In the genomic region with DNA sequence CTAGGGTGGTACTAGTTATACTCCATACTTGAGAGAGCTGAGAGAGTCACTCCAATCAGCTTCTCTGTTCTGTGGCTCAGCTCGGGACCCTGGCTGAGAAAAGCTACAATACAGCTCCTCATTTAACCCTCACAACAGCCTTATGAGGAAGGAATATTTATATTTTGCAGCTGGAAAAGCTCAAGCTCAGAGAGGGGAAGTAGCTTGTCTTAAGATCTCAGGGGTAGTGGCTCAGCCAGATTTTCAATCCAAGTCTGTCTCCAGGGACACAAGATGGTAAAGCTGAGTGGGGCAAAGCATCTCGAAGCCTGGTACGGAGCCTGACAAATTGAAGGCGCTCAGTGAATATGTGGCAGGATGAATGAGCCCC, we compare ENCODE assay signal across 17 cellular contexts. TPM values are rescaled to one million over a fixed set of nuclear protein-coding genes. Genes with fewer than 3 reads are reported as not detected.
DNase-seq lines count a peak whose midpoint lies in the region; ATAC-seq, FAIRE-seq and TF ChIP-seq lines count a peak whose summit lies in the region.
"Had no signal": no experiment of that assay in that cellular context is flagged by ENCODE, and none has a peak within 500 bp of the region (broad histone marks: within the 10 kb centered on the region; RNA-seq: fewer than 3 reads in every experiment).

No MANE protein-coding gene starts in this region.

- peak overlapping the region; percentile 84 for H3K27ac Mint-ChIP-seq in activated CD8-positive, alpha-beta T cell treated with anti-CD3 and anti-CD28 coated beads for 36 hours
- H3K27ac Mint-ChIP-seq in naive thymus-derived CD8-positive, alpha-beta T cell: peak overlapping the region in 8 of 10 donors; percentile 24 to 89 (median 72)

- no peaks in the 10 kb centered on the region for H3K9me3 Mint-ChIP-seq in activated CD8-positive, alpha-beta T cell treated with anti-CD3 and anti-CD28 coated beads for 36 hours
- no peaks in the 10 kb centered on the region for H3K9me3 Mint-ChIP-seq in naive thymus-derived CD8-positive, alpha-beta T cell

- peak overlapping the region; percentile 91 for H3K4me2 ChIP-seq in BLaER1

- peak overlapping the region; percentile 68 for H3K27ac ChIP-seq in BLaER1
- H3K27ac ChIP-seq: gastroesophageal sphincter had no signal

- DNase-seq in GM19239 (ENCODE audit: insufficient read length, low spot score) (no peak), NCI-H1930 (lab: John Stamatoyannopoulos, UW) (no peak), NCI-H1105 (lab: John Stamatoyannopoulos, UW) (no peak), T1000 (lab: John Stamatoyannopoulos, UW) (no peak)
- no peak for DNase-seq in activated CD8-positive, alpha-beta T cell treated with anti-CD3 and anti-CD28 coated beads for 36 hours
- no peak for DNase-seq in naive thymus-derived CD8-positive, alpha-beta T cell
- DNase-seq: BE2C; NCI-H2081; SHP77 treated with DMSO at 0.1 percent for 48 hours; stimulated activated CD4-positive, alpha-beta T cell treated with anti-CD3 and anti-CD28 coated beads, Interleukin-4, amount 100 ng/mL, for 1 hour; stimulated activated naive CD4-positive, alpha-beta T cell had no signal

- no peak for TF ChIP-seq CTCF in activated CD8-positive, alpha-beta T cell treated with anti-CD3 and anti-CD28 coated beads for 36 hours (IDR thresholded peaks at IDR 0.05)

- H3K4me3 ChIP-seq in BLaER1: no peak overlapping the region
- H3K4me3 ChIP-seq: gastroesophageal sphincter, K562 had no signal

- H3K9ac ChIP-seq in BLaER1: peak overlapping the region; percentile 28; the same call in 1 of the 2 replicates

- peaks cover 72% of the 10 kb centered on the region for H3K4me1 ChIP-seq in BLaER1

- no peaks in the 10 kb centered on the region for H3K27me3 Mint-ChIP-seq in activated CD8-positive, alpha-beta T cell treated with anti-CD3 and anti-CD28 coated beads for 36 hours
- H3K27me3 Mint-ChIP-seq in naive thymus-derived CD8-positive, alpha-beta T cell: no peaks in the 10 kb centered on the region

- CTCF ChIA-PET in activated CD8-positive, alpha-beta T cell treated with anti-CD3 and anti-CD28 coated beads for 36 hours (lab: Charles Lee): interaction anchor here (0.9 to 1.7 kb wide), 13 partner anchors 9 to 227 kb away, joined by 3 to 11 read pairs (median 3); partner anchors contain the start of gene ULK3

- peak; percentile 34 for ATAC-seq in activated CD8-positive, alpha-beta T cell treated with anti-CD3 and anti-CD28 coated beads for 36 hours
- ATAC-seq in naive thymus-derived CD8-positive, alpha-beta T cell: no peak
- ATAC-seq in GM19035 (IDR thresholded peaks at IDR 0.05; ENCODE audit: unreplicated experiment): no peak
- ATAC-seq: gastroesophageal sphincter had no signal

- H3K36me3 Mint-ChIP-seq in activated CD8-positive, alpha-beta T cell treated with anti-CD3 and anti-CD28 coated beads for 36 hours (ENCODE audit: low read depth): peaks cover 6% of the 10 kb centered on the region
- peaks cover 0 to 19% (median 0%) of the 10 kb centered on the region in 3 donors for H3K36me3 Mint-ChIP-seq in naive thymus-derived CD8-positive, alpha-beta T cell

- peak; percentile 42 for FAIRE-seq in GM19239 (lab: Jason Lieb, UNC)
- FAIRE-seq: bronchial epithelial cell, islet of Langerhans, K562 had no signal

- H3K4me1 Mint-ChIP-seq in activated CD8-positive, alpha-beta T cell treated with anti-CD3 and anti-CD28 coated beads for 36 hours (ENCODE audit: low read depth): peaks cover 32% of the 10 kb centered on the region
- peaks cover 18 to 55% (median 45%) of the 10 kb centered on the region in 4 donors for H3K4me1 Mint-ChIP-seq in naive thymus-derived CD8-positive, alpha-beta T cell

- H3K9me3 ChIP-seq in BLaER1: no peaks in the 10 kb centered on the region
- H3K9me3 ChIP-seq: BE2C, gastroesophageal sphincter had no signal

- POLR2A ChIA-PET in activated CD8-positive, alpha-beta T cell treated with anti-CD3 and anti-CD28 coated beads for 36 hours (lab: Charles Lee): interaction anchor here (1.2 to 1.9 kb wide), 5 partner anchors 11 to 80 kb away, joined by 3 to 9 read pairs (median 4); partner anchors contain the start of genes COX5A, MPI and SCAMP2
- POLR2A ChIA-PET in naive thymus-derived CD8-positive, alpha-beta T cell (lab: Charles Lee): interaction anchor here (0.7 to 1.9 kb wide), 6 partner anchors 9 to 243 kb away, joined by 3 to 8 read pairs (median 4); partner anchors contain the start of genes CLK3, FAM219B and SCAMP2

- no peaks in the 10 kb centered on the region for H3K27me3 ChIP-seq in BLaER1
- H3K27me3 ChIP-seq: BE2C, gastroesophageal sphincter had no signal

- peaks cover 98% of the 10 kb centered on the region for H4K20me1 ChIP-seq in BLaER1

- H3K36me3 ChIP-seq in BLaER1: peaks cover 5% of the 10 kb centered on the region

- intact Hi-C loops in activated CD8-positive, alpha-beta T cell treated with anti-CD3 and anti-CD28 coated beads for 36 hours (cut with micrococcal nuclease): no loop called here

- no peak overlapping the region for H3K4me3 Mint-ChIP-seq in activated CD8-positive, alpha-beta T cell treated with anti-CD3 and anti-CD28 coated beads for 36 hours
- peak overlapping the region in 6 of 10 donors; percentile 12 to 40 (median 26) for H3K4me3 Mint-ChIP-seq in naive thymus-derived CD8-positive, alpha-beta T cell

RNA-seq across cellular contexts. Expression of gene SCAMP2, which starts 14.8 kb away (rescaled TPM):
- 10 to 100 TPM; 57.8 to 58.9 TPM for total RNA-seq in activated CD8-positive, alpha-beta T cell treated with anti-CD3 and anti-CD28 coated beads for 36 hours
- total RNA-seq in naive thymus-derived CD8-positive, alpha-beta T cell: 100 to 1,000 TPM; 113 to 117 TPM
- 100 to 1,000 TPM; 109 to 121 (median 119) TPM for polyA plus RNA-seq in naive thymus-derived CD8-positive, alpha-beta T cell

RNA-seq across cellular contexts. Expression of gene ULK3, which starts 15.4 kb away (rescaled TPM):
- total RNA-seq in activated CD8-positive, alpha-beta T cell treated with anti-CD3 and anti-CD28 coated beads for 36 hours: 10 to 100 TPM; 45.9 to 49.3 TPM
- 10 to 100 TPM; 82.8 to 83.6 TPM for total RNA-seq in naive thymus-derived CD8-positive, alpha-beta T cell
- 10 to 100 TPM; 16.3 to 32.2 (median 16.6) TPM for polyA plus RNA-seq in naive thymus-derived CD8-positive, alpha-beta T cell

RNA-seq across cellular contexts. Expression of gene MPI, which starts 31.5 kb away (rescaled TPM):
- total RNA-seq in activated CD8-positive, alpha-beta T cell treated with anti-CD3 and anti-CD28 coated beads for 36 hours: 10 to 100 TPM; 67.1 to 74.3 TPM
- total RNA-seq in naive thymus-derived CD8-positive, alpha-beta T cell: 10 to 100 TPM; 74.3 to 77.4 TPM
- polyA plus RNA-seq in naive thymus-derived CD8-positive, alpha-beta T cell: 10 to 100 TPM; 80.5 to 85.6 (median 85.3) TPM

RNA-seq across cellular contexts. Expression of gene CPLX3, which starts 31.9 kb away (rescaled TPM):
- under 1 TPM in 1 of 2 experiments, not detected in 1; 0.11 TPM for total RNA-seq in activated CD8-positive, alpha-beta T cell treated with anti-CD3 and anti-CD28 coated beads for 36 hours
- under 1 TPM; 0.39 to 0.44 TPM for total RNA-seq in naive thymus-derived CD8-positive, alpha-beta T cell
- not detected for polyA plus RNA-seq in naive thymus-derived CD8-positive, alpha-beta T cell
- total RNA-seq: bronchial epithelial cell, gastroesophageal sphincter, K562 had no signal
- polyA plus RNA-seq: K562 had no signal

RNA-seq across cellular contexts. Expression of gene LMAN1L, which starts 45.7 kb away (rescaled TPM):
- total RNA-seq in activated CD8-positive, alpha-beta T cell treated with anti-CD3 and anti-CD28 coated beads for 36 hours: under 1 TPM in 1 of 2 experiments, not detected in 1; 0.11 TPM
- total RNA-seq in naive thymus-derived CD8-positive, alpha-beta T cell: under 1 TPM; 0.57 to 0.80 TPM
- not detected for polyA plus RNA-seq in naive thymus-derived CD8-positive, alpha-beta T cell
- total RNA-seq: K562 had no signal
- polyA plus RNA-seq: K562 had no signal
